In the genomic region with DNA sequence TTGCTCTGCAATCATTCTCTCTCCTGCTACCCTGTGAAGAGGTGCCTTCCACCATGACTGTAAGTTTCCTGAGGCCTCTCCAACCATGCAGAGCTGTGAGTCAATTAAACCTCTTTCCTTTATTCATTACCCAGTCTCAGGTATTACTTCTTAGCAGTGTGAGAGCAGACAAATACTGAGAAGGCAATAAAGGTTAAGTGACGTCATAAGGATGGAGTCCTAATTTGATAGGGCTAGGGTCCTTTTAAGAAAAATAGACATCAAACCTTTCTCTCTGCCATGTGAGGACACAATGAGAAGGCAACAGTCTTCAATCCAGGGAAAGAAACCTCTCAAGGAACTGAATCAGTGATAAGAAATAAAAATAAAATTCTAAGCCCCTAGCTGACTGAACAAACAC, we compare ENCODE assay signal across 25 cellular contexts.
A peak's percentile ranks its signal among the peaks of the same experiment; 100 is the strongest.
DNase-seq lines count a peak whose midpoint lies in the region; TF ChIP-seq lines count a peak whose summit lies in the region.
"Had no signal": no experiment of that assay in that cellular context is flagged by ENCODE, and none has a peak within 500 bp of the region (broad histone marks: within the 10 kb centered on the region; RNA-seq: fewer than 3 reads in every experiment).

No MANE protein-coding gene starts in this region.

- BruUV-seq in PC-9 (replicated peaks; lab: Mats Ljungman, UMichigan): no TSS peak

- H3K4me1 ChIP-seq in HEK293 (ENCODE audit: control insufficient read depth, insufficient read depth, low read length) (no peaks in the 10 kb centered on the region), PC-9 (replicated peaks; ENCODE audit: insufficient read depth) (0 out of 2 replicates have a peak, but pooled peaks cover 7% of the 10 kb centered on the region), hepatocyte (ENCODE audit: insufficient read depth) (no peaks in the 10 kb centered on the region), smooth muscle cell (ENCODE audit: low read depth) (no peaks in the 10 kb centered on the region)
- H3K4me1 ChIP-seq: BE2C, BLaER1 had no signal

- H3K27ac ChIP-seq in HEK293 (ENCODE audit: extremely low read depth, low read depth, low read length): no peak overlapping the region
- H3K27ac ChIP-seq in PC-9: no peak overlapping the region
- peak overlapping the region; percentile 24 for H3K27ac ChIP-seq in hepatocyte
- peak overlapping the region; percentile 75 for H3K27ac ChIP-seq in smooth muscle cell (ENCODE audit: low read depth)
- H3K27ac ChIP-seq: BLaER1 had no signal

- intact Hi-C loops in PC-9 (cut with micrococcal nuclease; ENCODE audit: unreplicated experiment): no loop called here

- H4K20me1 ChIP-seq in PC-9 (ENCODE audit: insufficient read depth) (no peaks in the 10 kb centered on the region), hepatocyte (ENCODE audit: insufficient read depth, poor library complexity, severe bottlenecking) (no peaks in the 10 kb centered on the region), smooth muscle cell (ENCODE audit: low read depth) (no peaks in the 10 kb centered on the region)
- H4K20me1 ChIP-seq: BLaER1 had no signal

- no peaks in the 10 kb centered on the region for H3K9me2 ChIP-seq in PC-9 (ENCODE audit: insufficient read depth)
- H3K9me2 ChIP-seq in hepatocyte (replicated peaks; ENCODE audit: insufficient read depth): no peaks in the 10 kb centered on the region

- H3K4me2 ChIP-seq in PC-9 (0 out of 2 replicates have a peak overlapping the region, but pooled peaks have one; percentile 40), hepatocyte (no peak overlapping the region), smooth muscle cell (no peak overlapping the region)
- H3K4me2 ChIP-seq: BLaER1 had no signal

- POLR2A ChIA-PET in HEK293 (lab: Yijun Ruan, JAX): no interaction called here
- POLR2A ChIA-PET in PC-9 (lab: Charles Lee; ENCODE audit: unreplicated experiment): no interaction called here

- TF ChIP-seq CTCF in HEK293 (tag by site-specific recombination; IDR thresholded peaks at IDR 0.05) (no peak), PC-9 (conservative IDR thresholded peaks at IDR 0.05) (no peak), hepatocyte (IDR thresholded peaks at IDR 0.05; ENCODE audit: poor library complexity) (no peak), smooth muscle cell (IDR thresholded peaks at IDR 0.05; ENCODE audit: borderline replicate concordance, insufficient read depth, poor library complexity, severe bottlenecking) (no peak), chondrocyte (IDR thresholded peaks at IDR 0.05) (no peak)

- CTCF ChIA-PET in HEK293 (lab: Yijun Ruan, JAX) (no interaction called here), PC-9 (lab: Charles Lee) (no interaction called here)

- H3K27me3 Mint-ChIP-seq in chondrocyte (ENCODE audit: low read depth): no peaks in the 10 kb centered on the region
- H3K27me3 Mint-ChIP-seq: CD4-positive, alpha-beta memory T cell; CD4-positive, CD25-positive, alpha-beta regulatory T cell; CD8-positive, alpha-beta memory T cell had no signal

- H3K4me3 ChIP-seq in HEK293 (ENCODE audit: low read depth, low read length) (no peak overlapping the region), PC-9 (no peak overlapping the region), hepatocyte (no peak overlapping the region), smooth muscle cell (no peak overlapping the region)
- H3K4me3 ChIP-seq: BLaER1, GM12878 had no signal

- H2AFZ ChIP-seq in PC-9 (no peak overlapping the region), hepatocyte (no peak overlapping the region), smooth muscle cell (ENCODE audit: low read depth) (no peak overlapping the region)

- DNase-seq in PC-9 (no peak), hepatocyte (ENCODE audit: low spot score) (no peak), smooth muscle cell (lab: John Stamatoyannopoulos, UW; ENCODE audit: unreplicated experiment) (no peak), GM19240 (ENCODE audit: insufficient read length, low spot score) (no peak), NCI-H2196 (lab: John Stamatoyannopoulos, UW; ENCODE audit: unreplicated experiment) (no peak), dedifferentiated amniotic fluid mesenchymal stem cell (ENCODE audit: extremely low spot score) (no peak), chondrocyte (ENCODE audit: low spot score) (no peak)
- DNase-seq: 8988T; ACHN; BE2C; C1 segment of cervical spinal cord; CD4-positive, alpha-beta memory T cell; CD4-positive, CD25-positive, alpha-beta regulatory T cell; CD8-positive, alpha-beta memory T cell; COR-L47; DMS 273 treated with DMSO at 0.1 percent for 48 hours; DMS153; DMS79; DND-41; EL; GDM1 had no signal

- no peaks in the 10 kb centered on the region for H3K36me3 ChIP-seq in HEK293 (ENCODE audit: control insufficient read depth in 2 of 2, insufficient read depth in 1 of 2, low read length in 2 of 2)
- H3K36me3 ChIP-seq in PC-9 (ENCODE audit: low read depth): no peaks in the 10 kb centered on the region
- no peaks in the 10 kb centered on the region for H3K36me3 ChIP-seq in hepatocyte (replicated peaks; ENCODE audit: insufficient read depth, low read depth)
- no peaks in the 10 kb centered on the region for H3K36me3 ChIP-seq in smooth muscle cell (ENCODE audit: low read depth)
- H3K36me3 ChIP-seq: BE2C, BLaER1 had no signal

- no peaks in the 10 kb centered on the region for H3K36me3 Mint-ChIP-seq in chondrocyte (ENCODE audit: low read depth)
- H3K36me3 Mint-ChIP-seq: CD14-positive monocyte; CD4-positive, alpha-beta memory T cell; CD4-positive, CD25-positive, alpha-beta regulatory T cell; CD8-positive, alpha-beta memory T cell had no signal

- no peaks in the 10 kb centered on the region for H3K27me3 ChIP-seq in PC-9 (ENCODE audit: insufficient read depth, low read depth)
- no peaks in the 10 kb centered on the region for H3K27me3 ChIP-seq in hepatocyte
- no peaks in the 10 kb centered on the region for H3K27me3 ChIP-seq in smooth muscle cell (ENCODE audit: low read depth)
- H3K27me3 ChIP-seq: BE2C had no signal

- H3K4me1 Mint-ChIP-seq in chondrocyte (ENCODE audit: low read depth): no peaks in the 10 kb centered on the region
- H3K4me1 Mint-ChIP-seq: CD14-positive monocyte; CD4-positive, alpha-beta memory T cell; CD4-positive, CD25-positive, alpha-beta regulatory T cell; CD8-positive, alpha-beta memory T cell had no signal

- H3K4me3 Mint-ChIP-seq in chondrocyte (ENCODE audit: unreplicated experiment): no peak overlapping the region
- H3K4me3 Mint-ChIP-seq: CD14-positive monocyte; CD4-positive, alpha-beta memory T cell; CD4-positive, CD25-positive, alpha-beta regulatory T cell; CD8-positive, alpha-beta memory T cell had no signal

- WGBS in hepatocyte (ENCODE audit: low lambda C conversion rate, missing lambda C conversion rate): 76% methylated on average over 1 of the region's 1 CpG
- 89% methylated on average over 1 of the region's 1 CpG for WGBS in smooth muscle cell (ENCODE audit: low lambda C conversion rate)

- no peak overlapping the region for H3K9ac ChIP-seq in smooth muscle cell (ENCODE audit: low read depth)
- H3K9ac ChIP-seq: BLaER1 had no signal

- H3K27ac Mint-ChIP-seq in chondrocyte (ENCODE audit: unreplicated experiment): no peak overlapping the region
- H3K27ac Mint-ChIP-seq: CD14-positive monocyte; CD4-positive, alpha-beta memory T cell; CD4-positive, CD25-positive, alpha-beta regulatory T cell; CD8-positive, alpha-beta memory T cell had no signal

- H3K9me3 ChIP-seq in HEK293 (ENCODE audit: control insufficient read depth, insufficient read depth, low read depth, low read length): peaks cover 3% of the 10 kb centered on the region; the same call in 1 of the 2 replicates
- no peaks in the 10 kb centered on the region for H3K9me3 ChIP-seq in PC-9 (ENCODE audit: insufficient read depth, low read depth)
- no peaks in the 10 kb centered on the region for H3K9me3 ChIP-seq in hepatocyte (ENCODE audit: low read depth)
- no peaks in the 10 kb centered on the region for H3K9me3 ChIP-seq in smooth muscle cell (replicated peaks; ENCODE audit: low read depth)
- H3K9me3 ChIP-seq: BE2C had no signal

- no peaks in the 10 kb centered on the region for H3K79me2 ChIP-seq in PC-9 (ENCODE audit: low read depth)
- H3K79me2 ChIP-seq in hepatocyte: no peaks in the 10 kb centered on the region
- H3K79me2 ChIP-seq in smooth muscle cell (ENCODE audit: low read depth): no peaks in the 10 kb centered on the region

- no peaks in the 10 kb centered on the region for H3F3A ChIP-seq in PC-9 (ENCODE audit: insufficient read depth, low read depth)
- H3F3A ChIP-seq in smooth muscle cell (ENCODE audit: low read depth): no peaks in the 10 kb centered on the region

- peaks cover 10% of the 10 kb centered on the region for H3K9me3 Mint-ChIP-seq in chondrocyte (ENCODE audit: low read depth)

TF ChIP-seq in HEK293, 187 proteins besides CTCF, POLR2A, EP300 and RAD21 (continues in another document):
- TF ChIP-seq, protein P1, sequence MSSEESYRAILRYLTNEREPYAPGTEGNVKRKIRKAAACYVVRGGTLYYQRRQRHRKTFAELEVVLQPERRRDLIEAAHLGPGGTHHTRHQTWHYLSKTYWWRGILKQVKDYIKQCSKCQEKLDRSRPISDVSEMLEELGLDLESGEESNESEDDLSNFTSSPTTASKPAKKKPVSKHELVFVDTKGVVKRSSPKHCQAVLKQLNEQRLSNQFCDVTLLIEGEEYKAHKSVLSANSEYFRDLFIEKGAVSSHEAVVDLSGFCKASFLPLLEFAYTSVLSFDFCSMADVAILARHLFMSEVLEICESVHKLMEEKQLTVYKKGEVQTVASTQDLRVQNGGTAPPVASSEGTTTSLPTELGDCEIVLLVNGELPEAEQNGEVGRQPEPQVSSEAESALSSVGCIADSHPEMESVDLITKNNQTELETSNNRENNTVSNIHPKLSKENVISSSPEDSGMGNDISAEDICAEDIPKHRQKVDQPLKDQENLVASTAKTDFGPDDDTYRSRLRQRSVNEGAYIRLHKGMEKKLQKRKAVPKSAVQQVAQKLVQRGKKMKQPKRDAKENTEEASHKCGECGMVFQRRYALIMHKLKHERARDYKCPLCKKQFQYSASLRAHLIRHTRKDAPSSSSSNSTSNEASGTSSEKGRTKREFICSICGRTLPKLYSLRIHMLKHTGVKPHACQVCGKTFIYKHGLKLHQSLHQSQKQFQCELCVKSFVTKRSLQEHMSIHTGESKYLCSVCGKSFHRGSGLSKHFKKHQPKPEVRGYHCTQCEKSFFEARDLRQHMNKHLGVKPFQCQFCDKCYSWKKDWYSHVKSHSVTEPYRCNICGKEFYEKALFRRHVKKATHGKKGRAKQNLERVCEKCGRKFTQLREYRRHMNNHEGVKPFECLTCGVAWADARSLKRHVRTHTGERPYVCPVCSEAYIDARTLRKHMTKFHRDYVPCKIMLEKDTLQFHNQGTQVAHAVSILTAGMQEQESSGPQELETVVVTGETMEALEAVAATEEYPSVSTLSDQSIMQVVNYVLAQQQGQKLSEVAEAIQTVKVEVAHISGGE (tag by site-specific recombination; conservative IDR thresholded peaks at IDR 0.05; ENCODE audit: low read depth): no peak

Comparison
In these comparisons a context has a peak if more than half of its experiments do, and no peak if none do; other contexts are left out.
1. H3K27ac ChIP-seq: peak in hepatocyte (single experiment) and smooth muscle cell (single experiment); none in HEK293 (single experiment) and PC-9 (single experiment).